ENCODE assay signal across 26 cellular contexts in the genomic region with DNA sequence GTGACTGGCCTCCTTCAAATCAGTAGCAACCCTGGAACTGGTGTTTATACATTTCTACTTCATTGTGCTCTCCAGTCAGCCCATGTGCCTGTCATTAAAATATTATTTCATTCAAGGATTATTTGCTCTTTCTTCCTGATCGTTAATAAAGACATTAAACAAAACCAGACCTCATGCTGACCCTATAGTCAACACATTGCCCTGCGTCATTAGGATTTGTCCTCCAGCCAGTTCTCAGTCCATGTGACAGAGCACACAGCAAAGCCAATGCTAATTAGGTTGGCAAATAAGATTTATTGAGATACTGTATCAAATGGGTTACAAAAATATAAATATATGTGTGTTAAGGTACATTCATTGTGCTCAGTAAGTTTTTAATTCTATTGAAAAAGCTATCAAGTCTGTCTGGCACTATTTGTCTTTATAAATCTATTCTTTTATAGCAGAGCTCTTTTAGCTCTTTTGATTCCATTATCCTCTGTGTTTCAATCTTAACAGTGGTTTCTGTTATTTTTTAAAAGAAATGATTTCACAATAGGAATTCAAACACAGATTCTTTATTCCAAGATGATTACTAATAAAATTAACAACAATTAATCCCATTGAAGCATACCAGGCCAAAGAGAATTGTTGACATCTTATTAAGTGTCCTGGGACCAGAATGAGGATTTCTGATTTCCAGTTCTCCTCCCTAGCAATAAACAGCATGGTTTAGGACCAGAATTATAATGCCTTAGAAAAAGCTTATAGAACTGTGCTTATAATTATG.
A peak's percentile ranks its signal among the peaks of the same experiment; 100 is the strongest.
DNase-seq lines count a peak whose midpoint lies in the region; ATAC-seq, FAIRE-seq and TF ChIP-seq lines count a peak whose summit lies in the region.
"Had no signal": no experiment of that assay in that cellular context is flagged by ENCODE, and none has a peak within 500 bp of the region (broad histone marks: within the 10 kb centered on the region; RNA-seq: fewer than 3 reads in every experiment).

No MANE protein-coding gene starts in this region.

- no peaks in the 10 kb centered on the region for H3K36me3 ChIP-seq in pancreas
- H3K36me3 ChIP-seq: BLaER1 treated with 17β-estradiol and CSF1 and Interleukin-3, amounts not matched to agents 10 nM and 100 nM; Peyer's patch; SJCRH30 had no signal

- intact Hi-C loops in pancreas (cut with DNase I) = no loop called here

- H3K27ac Mint-ChIP-seq in nephron progenitor cell = no peak overlapping the region
- H3K27ac Mint-ChIP-seq: CD4-positive, alpha-beta memory T cell; HFFc6 had no signal

- no peak for TF ChIP-seq CTCF in fibroblast of villous mesenchyme (IDR thresholded peaks at IDR 0.05; ENCODE audit: insufficient read depth, low read depth, low read length)
- TF ChIP-seq CTCF in pancreas (IDR thresholded peaks at IDR 0.05) = no peak
- TF ChIP-seq CTCF in nephron progenitor cell (IDR thresholded peaks at IDR 0.05) = no peak

- in situ Hi-C loops in SK-MEL-5 (cut with HindIII; ENCODE audit: low pct_unique_long_range_greater_than_20kb, low sequenced_read_pairs) = no loop called here

- no peaks in the 10 kb centered on the region for H3K36me3 Mint-ChIP-seq in nephron progenitor cell (ENCODE audit: low read depth)
- H3K36me3 Mint-ChIP-seq: CD4-positive, alpha-beta memory T cell had no signal

- H3K27me3 Mint-ChIP-seq in nephron progenitor cell (ENCODE audit: low read depth, poor library complexity) = no peaks in the 10 kb centered on the region
- H3K27me3 Mint-ChIP-seq: CD4-positive, alpha-beta memory T cell had no signal

- DNase-seq in NCI-H1417 (lab: John Stamatoyannopoulos, UW) (peak in 2 of 3 experiments; percentile 3 to 61), NCI-H1417 treated with DMSO at 0.1 percent for 48 hours (lab: John Stamatoyannopoulos, UW) (no peak), SK-MEL-5 (ENCODE audit: low read depth, low spot score) (peak; percentile 70), fibroblast of villous mesenchyme (ENCODE audit: low read depth) (peak; percentile 67), pancreas (no peak), nephron progenitor cell (no peak), HuH-7.5 (ENCODE audit: low spot score) (no peak)
- DNase-seq in activated CD4-positive, alpha-beta T cell treated with anti-CD3 and anti-CD28 coated beads, Interleukin-2, amount 50 U/mL, for 4 hours = no peak
- DNase-seq: 8988T; Caco-2; CD4-positive, alpha-beta memory T cell; DMS 273 treated with DMSO at 0.1 percent for 48 hours; DMS79 treated with DMSO at 0.1 percent for 48 hours; H7; HFFc6; KBM-7; NCI-H1092; NCI-H146; NCI-H2029; NCI-H2227 treated with DMSO at 0.1 percent for 48 hours; NCI-H524; Peyer's patch; SJCRH30 had no signal

- 17 to 23% methylated on average over 2 of the region's 2 CpGs for WGBS in pancreas, 2 donors

- H3K27ac ChIP-seq in pancreas = no peak overlapping the region
- H3K27ac ChIP-seq: BLaER1 treated with 17β-estradiol and CSF1 and Interleukin-3, amounts not matched to agents 10 nM and 100 nM; HL-60; Peyer's patch; SJCRH30 had no signal

- H3K9me3 Mint-ChIP-seq in nephron progenitor cell = no peaks in the 10 kb centered on the region
- H3K9me3 Mint-ChIP-seq: HFFc6 had no signal

- H3K4me1 ChIP-seq in pancreas = no peaks in the 10 kb centered on the region
- H3K4me1 ChIP-seq: BLaER1 treated with 17β-estradiol and CSF1 and Interleukin-3, amounts not matched to agents 10 nM and 100 nM; Caco-2; Peyer's patch; SJCRH30 had no signal

- H3K4me3 ChIP-seq in fibroblast of villous mesenchyme (ENCODE audit: low read depth, low read length) (no peak overlapping the region), pancreas (no peak overlapping the region)
- H3K4me3 ChIP-seq: BLaER1 treated with 17β-estradiol and CSF1 and Interleukin-3, amounts not matched to agents 10 nM and 100 nM; Peyer's patch; SJCRH30 had no signal

- no peaks in the 10 kb centered on the region for H3K9me3 ChIP-seq in pancreas
- H3K9me3 ChIP-seq: Caco-2, Peyer's patch, SJCRH30 had no signal

- no peak overlapping the region for H3K4me3 Mint-ChIP-seq in nephron progenitor cell
- H3K4me3 Mint-ChIP-seq: CD4-positive, alpha-beta memory T cell; HFFc6 had no signal

- peak in 3 of 4 donors; percentile 48 to 62 (median 55) for ATAC-seq in pancreas
- ATAC-seq: HepG2 had no signal

- H3K27me3 ChIP-seq in pancreas = no peaks in the 10 kb centered on the region
- H3K27me3 ChIP-seq: BLaER1 treated with 17β-estradiol and CSF1 and Interleukin-3, amounts not matched to agents 10 nM and 100 nM; Peyer's patch; SJCRH30 had no signal

- no peaks in the 10 kb centered on the region for H3K4me1 Mint-ChIP-seq in nephron progenitor cell

- no peak for FAIRE-seq in pancreas (lab: Jason Lieb, UNC)
- FAIRE-seq: HepG2 had no signal

Comparison
In these comparisons a context has a peak if more than half of its experiments do, and no peak if none do; other contexts are left out.
1. DNase-seq: peak in NCI-H1417 (2 of 3), SK-MEL-5 (single experiment) and fibroblast of villous mesenchyme (single experiment); none in NCI-H1417 treated with DMSO at 0.1 percent for 48 hours (single experiment), pancreas (0 of 6), nephron progenitor cell (single experiment), activated CD4-positive, alpha-beta T cell treated with anti-CD3 and anti-CD28 coated beads, Interleukin-2, amount 50 U/mL, for 4 hours (0 of 2) and HuH-7.5 (single experiment).